In genomic region chr12:82760423-82760822, GRCh38 we compare ENCODE assay signal across 14 cellular contexts.
DNase-seq lines count a peak whose midpoint lies in the region; ATAC-seq and TF ChIP-seq lines count a peak whose summit lies in the region.
"Had no signal": no experiment of that assay in that cellular context is flagged by ENCODE, and none has a peak within 500 bp of the region (broad histone marks: within the 10 kb centered on the region; RNA-seq: fewer than 3 reads in every experiment).

No MANE protein-coding gene starts in this region.

- H3K27ac ChIP-seq in dorsolateral prefrontal cortex (peak overlapping the region in 35 of 59 donors; percentile 13 to 80 (median 57)), trophoblast cell (ENCODE audit: low read depth, low read length) (no peak overlapping the region), mesendoderm (ENCODE audit: low read depth, low read length) (no peak overlapping the region)
- H3K27ac ChIP-seq: GM23248 had no signal

- H4K91ac ChIP-seq in trophoblast cell (ENCODE audit: low read depth, low read length), result peak overlapping the region; percentile 88

- peak overlapping the region; percentile 82 for H2BK12ac ChIP-seq in trophoblast cell (ENCODE audit: low read length)

- H3K79me2 ChIP-seq in trophoblast cell (ENCODE audit: control insufficient read depth, insufficient read depth, low read length, poor library complexity) (peaks cover 3% of the 10 kb centered on the region), mesendoderm (ENCODE audit: control insufficient read depth, insufficient read depth, low read length) (no peaks in the 10 kb centered on the region)

- DNase-seq in NCI-H69 (lab: John Stamatoyannopoulos, UW) (peak; percentile 22), dorsolateral prefrontal cortex (no peak), trophoblast cell (no peak), mesendoderm (no peak), NCI-H82 treated with DMSO at 0.1 percent for 48 hours (lab: John Stamatoyannopoulos, UW; ENCODE audit: unreplicated experiment) (no peak)
- DNase-seq: ACHN; BE2C; C1 segment of cervical spinal cord; Caco-2; CD4-positive, alpha-beta T cell; GM23248; H9 had no signal

- peak overlapping the region; percentile 72 for H3K18ac ChIP-seq in trophoblast cell (ENCODE audit: low read length)
- no peak overlapping the region for H3K18ac ChIP-seq in mesendoderm (ENCODE audit: low read length)

- H3K36me3 ChIP-seq in trophoblast cell (ENCODE audit: control insufficient read depth in 1 of 2, insufficient read depth in 2 of 2, low read length in 2 of 2), result peaks cover 2% of the 10 kb centered on the region in 2 experiments
- no peaks in the 10 kb centered on the region for H3K36me3 ChIP-seq in mesendoderm (ENCODE audit: control insufficient read depth, insufficient read depth, low read length)
- H3K36me3 ChIP-seq: BE2C had no signal

- intact Hi-C loops in dorsolateral prefrontal cortex (cut with DNase I), result no loop called here

- no peaks in the 10 kb centered on the region for H3K9me3 ChIP-seq in trophoblast cell (ENCODE audit: insufficient read depth, low read depth, low read length)
- H3K9me3 ChIP-seq: BE2C, Caco-2 had no signal

- H4K12ac ChIP-seq in trophoblast cell (ENCODE audit: low read depth, low read length), result no peak overlapping the region

- H2AFZ ChIP-seq in trophoblast cell (ENCODE audit: insufficient read depth, low read length, poor library complexity), result no peak overlapping the region
- H2AFZ ChIP-seq: GM23248 had no signal

- H2BK120ac ChIP-seq in trophoblast cell (ENCODE audit: insufficient read depth, low read length, poor library complexity), result peak overlapping the region; percentile 77
- no peak overlapping the region for H2BK120ac ChIP-seq in mesendoderm (ENCODE audit: low read depth, low read length)

- whole genome bisulfite sequencing in trophoblast cell (ENCODE audit: extremely low coverage, insufficient coverage, insufficient read length), result no CpG with 5 or more reads among the region's 3 CpGs
- no CpG with 5 or more reads among the region's 3 CpGs for WGBS in mesendoderm (ENCODE audit: extremely low coverage, insufficient coverage, low lambda C conversion rate)

- H2BK15ac ChIP-seq in mesendoderm (replicated peaks; ENCODE audit: low read depth), result no peak overlapping the region

- no peak overlapping the region for H3K9ac ChIP-seq in trophoblast cell (ENCODE audit: low read length)
- no peak overlapping the region for H3K9ac ChIP-seq in mesendoderm (ENCODE audit: low read length)
- H3K9ac ChIP-seq: GM23248 had no signal

- H3K4ac ChIP-seq in trophoblast cell (ENCODE audit: low read depth, low read length) (peak overlapping the region; percentile 27), mesendoderm (ENCODE audit: low read depth, low read length) (no peak overlapping the region)

- H2AK5ac ChIP-seq in trophoblast cell (ENCODE audit: low read length) (peak overlapping the region; percentile 41), mesendoderm (ENCODE audit: low read length) (no peak overlapping the region)

- no peak overlapping the region for H3K4me3 ChIP-seq in dorsolateral prefrontal cortex
- H3K4me3 ChIP-seq in trophoblast cell (ENCODE audit: low read depth, low read length), result no peak overlapping the region
- H3K4me3 ChIP-seq in mesendoderm (ENCODE audit: low read length), result no peak overlapping the region
- H3K4me3 ChIP-seq: GM23248 had no signal

- no peak overlapping the region for H3K4me2 ChIP-seq in trophoblast cell (ENCODE audit: low read length)
- H3K4me2 ChIP-seq in mesendoderm (ENCODE audit: low read length), result no peak overlapping the region

- H3K23ac ChIP-seq in trophoblast cell (ENCODE audit: low read length), result no peak overlapping the region
- no peak overlapping the region for H3K23ac ChIP-seq in mesendoderm (ENCODE audit: low read length)

- TF ChIP-seq CTCF in dorsolateral prefrontal cortex (IDR thresholded peaks at IDR 0.05 in 54 of 56, conservative IDR thresholded peaks at IDR 0.05 in 2 of 56; ENCODE audit: low read depth in 1 of 56, partially characterized antibody in 56 of 56), result no peak

- no peaks in the 10 kb centered on the region for H3K27me3 ChIP-seq in dorsolateral prefrontal cortex
- H3K27me3 ChIP-seq in trophoblast cell (ENCODE audit: insufficient read depth, low read length), result no peaks in the 10 kb centered on the region
- no peaks in the 10 kb centered on the region for H3K27me3 ChIP-seq in mesendoderm (ENCODE audit: insufficient read depth, low read length, poor library complexity)
- H3K27me3 ChIP-seq: BE2C had no signal

- H2BK5ac ChIP-seq in trophoblast cell (ENCODE audit: low read depth, low read length, poor library complexity) (peak overlapping the region; percentile 82), mesendoderm (ENCODE audit: low read length) (no peak overlapping the region)

- no peak overlapping the region for H4K5ac ChIP-seq in mesendoderm (ENCODE audit: low read length)

- H3K79me1 ChIP-seq in trophoblast cell (ENCODE audit: low read length) (peaks cover 12% of the 10 kb centered on the region), mesendoderm (ENCODE audit: low read length) (no peaks in the 10 kb centered on the region)

- H3K4me1 ChIP-seq in trophoblast cell (ENCODE audit: control insufficient read depth in 1 of 2, insufficient read depth in 2 of 2, low read length in 2 of 2) (peaks cover 13 to 15% of the 10 kb centered on the region in 2 experiments), mesendoderm (ENCODE audit: control insufficient read depth, low read depth, low read length) (peaks cover 2% of the 10 kb centered on the region)
- H3K4me1 ChIP-seq: BE2C, Caco-2 had no signal

- H4K8ac ChIP-seq in trophoblast cell (ENCODE audit: low read depth, low read length), result peak overlapping the region; percentile 77
- H4K8ac ChIP-seq in mesendoderm (ENCODE audit: low read depth, low read length), result no peak overlapping the region

- no peak overlapping the region for H3K56ac ChIP-seq in mesendoderm (ENCODE audit: low read length)

- no peak for ATAC-seq in HG03039 (IDR thresholded peaks at IDR 0.05; ENCODE audit: unreplicated experiment)
- ATAC-seq: HepG2 had no signal

- peak overlapping the region; percentile 44 for H3K14ac ChIP-seq in trophoblast cell (ENCODE audit: low read length)

Comparison
In these comparisons a context has a peak if more than half of its experiments do, and no peak if none do; other contexts are left out.
1. H3K27ac ChIP-seq: peak in dorsolateral prefrontal cortex (35 of 59); none in trophoblast cell (single experiment) and mesendoderm (single experiment).